Comparison of ENCODE assay signal across 12 cellular contexts in genomic region chr17:80793421-80793820, GRCh38.
DNase-seq lines count a peak whose midpoint lies in the region; ATAC-seq and TF ChIP-seq lines count a peak whose summit lies in the region.
"Had no signal": no experiment of that assay in that cellular context is flagged by ENCODE, and none has a peak within 500 bp of the region (broad histone marks: within the 10 kb centered on the region; RNA-seq: fewer than 3 reads in every experiment).

No MANE protein-coding gene starts in this region.

- 97% methylated on average over 12 of the region's 12 CpGs for WGBS in upper lobe of left lung, 2 donors

- H3K27ac Mint-ChIP-seq in activated T-cell treated with anti-CD3 and anti-CD28 coated beads, Interleukin-2, amount 50 U/mL, for 72 hours, result peak overlapping the region; percentile 76
- peak overlapping the region; percentile 81 for H3K27ac Mint-ChIP-seq in activated naive CD8-positive, alpha-beta T cell treated with anti-CD3 and anti-CD28 coated beads for 36 hours

- peaks cover 3 to 25% of the 10 kb centered on the region in 2 donors for H3K36me3 Mint-ChIP-seq in activated T-cell treated with anti-CD3 and anti-CD28 coated beads, Interleukin-2, amount 50 U/mL, for 72 hours (ENCODE audit: insufficient read depth in 2 of 2)
- peaks cover 64% of the 10 kb centered on the region for H3K36me3 Mint-ChIP-seq in activated naive CD8-positive, alpha-beta T cell treated with anti-CD3 and anti-CD28 coated beads for 36 hours

- intact Hi-C loops in left ventricle myocardium superior (cut with micrococcal nuclease), result no loop called here

- no peak for TF ChIP-seq POLR2A in upper lobe of left lung (IDR thresholded peaks at IDR 0.05)

- no peaks in the 10 kb centered on the region for H3K36me3 ChIP-seq in upper lobe of left lung

- H3K27ac ChIP-seq in upper lobe of left lung, result peak overlapping the region in 3 of 4 donors; percentile 21 to 56 (median 35)

- no peak for ATAC-seq in activated T-cell treated with anti-CD3 and anti-CD28 coated beads, Interleukin-2, amount 50 U/mL, for 72 hours (replicated peaks in 1 of 2)
- ATAC-seq in upper lobe of left lung (ENCODE audit: low FRiP score in 2 of 2), result no peak
- ATAC-seq in left ventricle myocardium superior, result no peak
- ATAC-seq: natural killer cell treated with Interleukin-12 subunit alpha and Interleukin-12 subunit beta and Interleukin-15 and Interleukin-18, amount 100 ng/mL, for 72 hours had no signal

- peaks cover 5 to 24% (median 20%) of the 10 kb centered on the region in 4 donors for H3K4me1 ChIP-seq in upper lobe of left lung

- H3K4me3 ChIP-seq in upper lobe of left lung, result no peak overlapping the region

- no peaks in the 10 kb centered on the region for H3K27me3 Mint-ChIP-seq in activated T-cell treated with anti-CD3 and anti-CD28 coated beads, Interleukin-2, amount 50 U/mL, for 72 hours (ENCODE audit: low read depth)
- H3K27me3 Mint-ChIP-seq in activated naive CD8-positive, alpha-beta T cell treated with anti-CD3 and anti-CD28 coated beads for 36 hours, result no peaks in the 10 kb centered on the region
- H3K27me3 Mint-ChIP-seq: natural killer cell treated with Interleukin-12 subunit alpha and Interleukin-12 subunit beta and Interleukin-15 and Interleukin-18, amount 100 ng/mL, for 72 hours had no signal

- DNase-seq in activated T-cell treated with anti-CD3 and anti-CD28 coated beads, Interleukin-2, amount 50 U/mL, for 72 hours, result no peak
- no peak for DNase-seq in activated T-cell treated with anti-CD3 and anti-CD28 coated beads, Interleukin-2, amount 50 U/mL, for 48 hours
- DNase-seq in activated naive CD8-positive, alpha-beta T cell treated with anti-CD3 and anti-CD28 coated beads for 36 hours, result no peak
- DNase-seq in mesenteric fat pad (ENCODE audit: low spot score), result peak; percentile 67
- DNase-seq in upper lobe of left lung, result no peak
- no peak for DNase-seq in left ventricle myocardium superior
- DNase-seq in kidney tubule cell (ENCODE audit: low spot score), result no peak
- no peak for DNase-seq in putamen (ENCODE audit: low spot score)
- DNase-seq: activated T-cell treated with anti-CD3 and anti-CD28 coated beads, Interleukin-2, amount 50 U/mL, for 1 hour; NCI-H1092; NCI-H345 had no signal

- TF ChIP-seq CTCF in upper lobe of left lung (IDR thresholded peaks at IDR 0.05), result no peak

- TF ChIP-seq EP300 in upper lobe of left lung (IDR thresholded peaks at IDR 0.05), result no peak

- peaks cover 75% of the 10 kb centered on the region for H3K4me1 Mint-ChIP-seq in activated T-cell treated with anti-CD3 and anti-CD28 coated beads, Interleukin-2, amount 50 U/mL, for 72 hours (ENCODE audit: low read depth)
- peaks cover 61% of the 10 kb centered on the region for H3K4me1 Mint-ChIP-seq in activated naive CD8-positive, alpha-beta T cell treated with anti-CD3 and anti-CD28 coated beads for 36 hours

- H3K9me3 ChIP-seq in upper lobe of left lung, result no peaks in the 10 kb centered on the region

- H3K27me3 ChIP-seq in upper lobe of left lung, result no peaks in the 10 kb centered on the region

- H3K9me3 Mint-ChIP-seq in activated T-cell treated with anti-CD3 and anti-CD28 coated beads, Interleukin-2, amount 50 U/mL, for 72 hours, result peaks cover under 1 to 2% of the 10 kb centered on the region in 2 donors
- peaks cover 2% of the 10 kb centered on the region for H3K9me3 Mint-ChIP-seq in activated naive CD8-positive, alpha-beta T cell treated with anti-CD3 and anti-CD28 coated beads for 36 hours

- H3K4me3 Mint-ChIP-seq in activated T-cell treated with anti-CD3 and anti-CD28 coated beads, Interleukin-2, amount 50 U/mL, for 72 hours, result peak overlapping the region; percentile 39 to 42
- no peak overlapping the region for H3K4me3 Mint-ChIP-seq in activated naive CD8-positive, alpha-beta T cell treated with anti-CD3 and anti-CD28 coated beads for 36 hours
- H3K4me3 Mint-ChIP-seq: natural killer cell treated with Interleukin-12 subunit alpha and Interleukin-12 subunit beta and Interleukin-15 and Interleukin-18, amount 100 ng/mL, for 72 hours had no signal
